Comparison of ENCODE assay signal across 19 cellular contexts in the genomic region with DNA sequence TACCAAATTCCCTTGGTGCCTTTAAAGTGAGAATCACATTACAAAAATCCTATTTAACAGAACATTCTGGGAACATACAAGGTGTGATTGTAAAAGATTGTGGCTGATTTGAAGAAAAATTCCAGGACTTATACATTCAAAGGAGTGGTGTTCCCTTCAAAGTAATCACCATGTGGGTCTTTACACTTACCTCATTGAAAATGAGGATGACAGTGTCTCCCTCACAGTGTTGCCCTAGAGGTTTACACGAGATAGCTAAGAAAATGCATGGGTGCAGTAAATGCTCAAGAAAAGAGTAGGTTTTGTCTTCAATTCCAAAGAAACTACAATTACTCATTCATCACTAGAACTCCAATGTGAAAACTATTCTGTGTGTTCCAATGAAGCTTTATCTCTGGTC.
"Had no signal": no experiment of that assay in that cellular context is flagged by ENCODE, and none has a peak within 500 bp of the region (broad histone marks: within the 10 kb centered on the region; RNA-seq: fewer than 3 reads in every experiment).

No MANE protein-coding gene starts in this region.

- H3K4me3 ChIP-seq: coronary artery, dorsolateral prefrontal cortex, esophagus muscularis mucosa, gastrocnemius medialis, heart right ventricle, left lung, lower lobe of right lung had no signal

- H3K36me3 ChIP-seq: esophagus muscularis mucosa, gastrocnemius medialis, heart right ventricle, left lung, lower lobe of right lung had no signal

- DNase-seq: dermis blood vessel endothelial cell; dorsolateral prefrontal cortex; effector CD4-positive, alpha-beta T cell; effector memory CD4-positive, alpha-beta T cell; gastrocnemius medialis; glutamatergic neuron; head of caudate nucleus; heart right ventricle; hippocampal formation; left cardiac atrium; left lung; left ventricle myocardium superior; lower lobe of right lung; mesenchymal stem cell; midbrain; naive thymus-derived CD4-positive, alpha-beta T cell had no signal

- H3K27me3 ChIP-seq: dorsolateral prefrontal cortex, esophagus muscularis mucosa, foreskin keratinocyte, gastrocnemius medialis, heart right ventricle, left lung had no signal

- H3K4me1 ChIP-seq: esophagus muscularis mucosa, foreskin keratinocyte, gastrocnemius medialis, heart right ventricle, left lung, lower lobe of right lung had no signal

- ATAC-seq: gastrocnemius medialis; heart right ventricle; left cardiac atrium; left lung; left ventricle myocardium superior; lower lobe of right lung; naive thymus-derived CD4-positive, alpha-beta T cell had no signal

- H3K27ac ChIP-seq: coronary artery, dorsolateral prefrontal cortex, esophagus muscularis mucosa, foreskin keratinocyte, gastrocnemius medialis, heart right ventricle, left lung, lower lobe of right lung had no signal
